17 cellular contexts compared by ENCODE assay signal in genomic region chr4:123997116-123997515, GRCh38.
DNase-seq lines count a peak whose midpoint lies in the region; ATAC-seq and TF ChIP-seq lines count a peak whose summit lies in the region.
"Had no signal": no experiment of that assay in that cellular context is flagged by ENCODE, and none has a peak within 500 bp of the region (broad histone marks: within the 10 kb centered on the region; RNA-seq: fewer than 3 reads in every experiment).

No MANE protein-coding gene starts in this region.

- H3K27me3 Mint-ChIP-seq in glutamatergic neuron (ENCODE audit: unreplicated experiment), result no peaks in the 10 kb centered on the region
- H3K27me3 Mint-ChIP-seq in type B pancreatic cell, result no peaks in the 10 kb centered on the region
- H3K27me3 Mint-ChIP-seq: activated naive CD8-positive, alpha-beta T cell treated with anti-CD3 and anti-CD28 coated beads for 36 hours had no signal

- H3K9me3 Mint-ChIP-seq in glutamatergic neuron (ENCODE audit: unreplicated experiment) (peaks cover 1% of the 10 kb centered on the region), type B pancreatic cell (no peaks in the 10 kb centered on the region)
- H3K9me3 Mint-ChIP-seq: activated naive CD8-positive, alpha-beta T cell treated with anti-CD3 and anti-CD28 coated beads for 36 hours; T-helper 1 cell treated with Interleukin-12 subunit alpha and Interleukin-12 subunit beta and Interleukin-4 antibody, amounts not matched to agents 30 μg/mL and 1 μg/mL, for 36 hours had no signal

- no peak for DNase-seq in left ventricle myocardium inferior
- no peak for DNase-seq in Right ventricle myocardium superior
- DNase-seq in RPMI7951 (ENCODE audit: low read depth), result peak; percentile 65
- peak; percentile 28 for DNase-seq in glutamatergic neuron
- no peak for DNase-seq in type B pancreatic cell (ENCODE audit: extremely low spot score, unreplicated experiment)
- no peak for DNase-seq in left lobe of liver (ENCODE audit: low spot score)
- DNase-seq: activated CD4-positive, alpha-beta T cell treated with anti-CD3 and anti-CD28 coated beads for 1 hour; activated naive CD8-positive, alpha-beta T cell treated with anti-CD3 and anti-CD28 coated beads for 36 hours; DND-41; NCI-H1105; NCI-H524 treated with DMSO at 0.1 percent for 48 hours had no signal

- H3K27ac Mint-ChIP-seq in glutamatergic neuron (ENCODE audit: unreplicated experiment), result no peak overlapping the region
- no peak overlapping the region for H3K27ac Mint-ChIP-seq in type B pancreatic cell
- H3K27ac Mint-ChIP-seq: activated naive CD8-positive, alpha-beta T cell treated with anti-CD3 and anti-CD28 coated beads for 36 hours; T-helper 1 cell treated with Interleukin-12 subunit alpha and Interleukin-12 subunit beta and Interleukin-4 antibody, amounts not matched to agents 30 μg/mL and 1 μg/mL, for 36 hours had no signal

- H3K4me3 Mint-ChIP-seq in glutamatergic neuron (ENCODE audit: unreplicated experiment) (no peak overlapping the region), type B pancreatic cell (peak overlapping the region; percentile 17)
- H3K4me3 Mint-ChIP-seq: activated naive CD8-positive, alpha-beta T cell treated with anti-CD3 and anti-CD28 coated beads for 36 hours; T-helper 1 cell treated with Interleukin-12 subunit alpha and Interleukin-12 subunit beta and Interleukin-4 antibody, amounts not matched to agents 30 μg/mL and 1 μg/mL, for 36 hours had no signal

- ATAC-seq in Right ventricle myocardium superior (ENCODE audit: poor library complexity) (no peak), HG02885 (IDR thresholded peaks at IDR 0.05; ENCODE audit: poor library complexity, unreplicated experiment) (no peak), left lobe of liver (no peak), GM18873 (IDR thresholded peaks at IDR 0.05; ENCODE audit: low FRiP score, unreplicated experiment) (no peak)
- ATAC-seq: GM12878 had no signal

- H3K4me3 ChIP-seq in left ventricle myocardium inferior, result no peak overlapping the region
- H3K4me3 ChIP-seq: esophagus muscularis mucosa, GM12878, hepatocyte had no signal

- no peaks in the 10 kb centered on the region for H3K36me3 ChIP-seq in left ventricle myocardium inferior
- H3K36me3 ChIP-seq: esophagus muscularis mucosa had no signal

- peak; percentile 22 for TF ChIP-seq CTCF in left ventricle myocardium inferior (IDR thresholded peaks at IDR 0.05; ENCODE audit: borderline replicate concordance)
- no peak for TF ChIP-seq CTCF in glutamatergic neuron (IDR thresholded peaks at IDR 0.05; ENCODE audit: partially characterized antibody, unreplicated experiment)
- peak; percentile 49 for TF ChIP-seq CTCF in type B pancreatic cell (conservative IDR thresholded peaks at IDR 0.05)

- peaks cover 6% of the 10 kb centered on the region for H3K4me1 ChIP-seq in left ventricle myocardium inferior

- no peaks in the 10 kb centered on the region for H3K27me3 ChIP-seq in left ventricle myocardium inferior (ENCODE audit: low read depth)
- H3K27me3 ChIP-seq: esophagus muscularis mucosa, hepatocyte had no signal

- H3K4me1 Mint-ChIP-seq in glutamatergic neuron (ENCODE audit: low read depth, unreplicated experiment) (no peaks in the 10 kb centered on the region), type B pancreatic cell (ENCODE audit: unreplicated experiment) (peaks cover 4% of the 10 kb centered on the region)
- H3K4me1 Mint-ChIP-seq: activated naive CD8-positive, alpha-beta T cell treated with anti-CD3 and anti-CD28 coated beads for 36 hours had no signal

- H3K36me3 Mint-ChIP-seq in glutamatergic neuron (ENCODE audit: unreplicated experiment) (no peaks in the 10 kb centered on the region), type B pancreatic cell (no peaks in the 10 kb centered on the region)
- H3K36me3 Mint-ChIP-seq: activated naive CD8-positive, alpha-beta T cell treated with anti-CD3 and anti-CD28 coated beads for 36 hours had no signal

- intact Hi-C loops in left ventricle myocardium inferior (cut with micrococcal nuclease) (no loop called here), Right ventricle myocardium superior (cut with DNase I) (no loop called here)

- H3K27ac ChIP-seq in left ventricle myocardium inferior (replicated peaks), result peak overlapping the region; percentile 39
- H3K27ac ChIP-seq: esophagus muscularis mucosa, hepatocyte had no signal

- peaks cover 15% of the 10 kb centered on the region for H3K9me3 ChIP-seq in left ventricle myocardium inferior (replicated peaks)

Comparison
In these comparisons a context has a peak if more than half of its experiments do, and no peak if none do; other contexts are left out.
1. DNase-seq: peak in RPMI7951 (single experiment) and glutamatergic neuron (single experiment); none in left ventricle myocardium inferior (single experiment), Right ventricle myocardium superior (single experiment), type B pancreatic cell (single experiment) and left lobe of liver (single experiment).